19 cellular contexts compared by ENCODE assay signal in the genomic region with DNA sequence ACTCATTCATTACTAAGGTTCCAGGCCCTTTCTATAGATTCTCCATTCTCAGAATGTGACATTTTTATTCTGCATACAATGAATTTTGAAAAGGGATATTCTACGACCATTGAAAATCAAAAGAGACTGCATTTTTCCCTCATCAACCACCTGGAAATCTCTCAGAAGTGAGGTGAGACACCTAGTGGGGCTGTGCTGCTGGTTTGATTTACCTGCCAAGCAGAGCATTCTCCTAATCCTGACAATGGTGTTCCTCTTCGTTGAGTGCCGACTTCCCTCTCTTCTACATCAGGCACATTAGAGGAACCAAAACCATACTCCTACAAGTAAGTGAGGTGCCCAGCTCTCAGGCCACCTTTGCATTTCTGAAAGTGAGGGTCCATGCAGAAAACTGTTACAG. TPM values are rescaled to one million over a fixed set of nuclear protein-coding genes. Genes with fewer than 3 reads are reported as not detected.
DNase-seq lines count a peak whose midpoint lies in the region; ATAC-seq and TF ChIP-seq lines count a peak whose summit lies in the region.
"Had no signal": no experiment of that assay in that cellular context is flagged by ENCODE, and none has a peak within 500 bp of the region (broad histone marks: within the 10 kb centered on the region; RNA-seq: fewer than 3 reads in every experiment).

No MANE protein-coding gene starts in this region.

- 56 to 68% methylated on average over 1 to 3 of the region's 3 CpGs for WGBS in gastroesophageal sphincter (ENCODE audit: low coverage in 1 of 2), 2 donors

- no peaks in the 10 kb centered on the region for H3K9me3 Mint-ChIP-seq in stimulated activated effector memory CD8-positive, alpha-beta T cell treated with anti-CD3 and anti-CD28 coated beads, Interleukin-12 subunit alpha, Interleukin-12 subunit beta, amount 100 ng/mL, for 72 hours

- TF ChIP-seq EP300 in neural cell (conservative IDR thresholded peaks at IDR 0.05; ENCODE audit: poor library complexity, severe bottlenecking), result no peak
- TF ChIP-seq EP300 in gastroesophageal sphincter (IDR thresholded peaks at IDR 0.05), result no peak

- intact Hi-C loops in OCI-LY7 (cut with micrococcal nuclease; ENCODE audit: unreplicated experiment), result no loop called here

- CTCF ChIA-PET in OCI-LY7 (lab: Charles Lee; ENCODE audit: unreplicated experiment), result no interaction called here

- H3K27ac ChIP-seq in OCI-LY7 (ENCODE audit: low read depth, low read length, poor library complexity, severe bottlenecking) (no peak overlapping the region), neural cell (ENCODE audit: low read length) (no peak overlapping the region), gastroesophageal sphincter (no peak overlapping the region)
- H3K27ac ChIP-seq: C4-2B, HL-60, KMS-11 had no signal

- H3K9me2 ChIP-seq in OCI-LY7 (ENCODE audit: insufficient read depth, low read length) (no peaks in the 10 kb centered on the region), neural cell (ENCODE audit: insufficient read depth, low read length) (no peaks in the 10 kb centered on the region)

- H3K79me2 ChIP-seq in OCI-LY7 (ENCODE audit: insufficient read depth, low read depth, low read length) (no peaks in the 10 kb centered on the region), neural cell (replicated peaks; ENCODE audit: insufficient read depth, low read length) (no peaks in the 10 kb centered on the region)

- BruUV-seq in OCI-LY7 (replicated peaks; lab: Mats Ljungman, UMichigan), result no TSS peak

- no peak overlapping the region for H2AFZ ChIP-seq in OCI-LY7 (ENCODE audit: low read length)
- H2AFZ ChIP-seq in neural cell (ENCODE audit: low read depth, low read length), result no peak overlapping the region

- TF ChIP-seq CTCF in GM20000 (IDR thresholded peaks at IDR 0.05; ENCODE audit: extremely low read depth, missing control alignments) (no peak), OCI-LY7 (conservative IDR thresholded peaks at IDR 0.05; ENCODE audit: low read length) (peak; percentile 32; the same call in 1 of the 2 replicates), neural cell (IDR thresholded peaks at IDR 0.05; ENCODE audit: poor library complexity, severe bottlenecking) (peak; percentile 20), gastroesophageal sphincter (IDR thresholded peaks at IDR 0.05) (no peak)

- H3K27me3 ChIP-seq in neural cell (ENCODE audit: insufficient read depth, low read depth, low read length), result no peaks in the 10 kb centered on the region
- no peaks in the 10 kb centered on the region for H3K27me3 ChIP-seq in gastroesophageal sphincter

- H3K4me2 ChIP-seq in OCI-LY7 (ENCODE audit: low read length) (no peak overlapping the region), neural cell (ENCODE audit: low read length) (no peak overlapping the region)
- H3K4me2 ChIP-seq: KMS-11 had no signal

- H3K4me1 ChIP-seq in OCI-LY7 (ENCODE audit: insufficient read depth, low read length, poor library complexity, severe bottlenecking) (no peaks in the 10 kb centered on the region), gastroesophageal sphincter (peaks cover 3 to 6% (median 5%) of the 10 kb centered on the region in 3 donors)

- ATAC-seq in stimulated activated effector memory CD8-positive, alpha-beta T cell treated with anti-CD3 and anti-CD28 coated beads, Interleukin-12 subunit alpha, Interleukin-12 subunit beta, amount 100 ng/mL, for 72 hours, result no peak
- no peak for ATAC-seq in gastroesophageal sphincter
- ATAC-seq: Right ventricle myocardium inferior had no signal

- no peak overlapping the region for H3K27ac Mint-ChIP-seq in stimulated activated effector memory CD8-positive, alpha-beta T cell treated with anti-CD3 and anti-CD28 coated beads, Interleukin-12 subunit alpha, Interleukin-12 subunit beta, amount 100 ng/mL, for 72 hours

- peaks cover 12% of the 10 kb centered on the region for H3K4me1 Mint-ChIP-seq in stimulated activated effector memory CD8-positive, alpha-beta T cell treated with anti-CD3 and anti-CD28 coated beads, Interleukin-12 subunit alpha, Interleukin-12 subunit beta, amount 100 ng/mL, for 72 hours

- no peak overlapping the region for H3K9ac ChIP-seq in neural cell (ENCODE audit: low read length)
- H3K9ac ChIP-seq: KMS-11 had no signal

- H4K20me1 ChIP-seq in OCI-LY7 (ENCODE audit: insufficient read depth, low read length) (no peaks in the 10 kb centered on the region), neural cell (ENCODE audit: insufficient read depth) (no peaks in the 10 kb centered on the region)

- H3K36me3 ChIP-seq in OCI-LY7 (ENCODE audit: insufficient read depth, low read length) (peaks cover 40% of the 10 kb centered on the region), neural cell (ENCODE audit: insufficient read depth, low read length) (peaks cover 4% of the 10 kb centered on the region), gastroesophageal sphincter (peaks cover 0 to 81% of the 10 kb centered on the region in 2 donors)

- H3K4me3 Mint-ChIP-seq in stimulated activated effector memory CD8-positive, alpha-beta T cell treated with anti-CD3 and anti-CD28 coated beads, Interleukin-12 subunit alpha, Interleukin-12 subunit beta, amount 100 ng/mL, for 72 hours, result no peak overlapping the region

- DNase-seq in CD1c-positive myeloid dendritic cell (ENCODE audit: extremely low spot score) (peak; percentile 30), GM20000 (ENCODE audit: low spot score) (peak; percentile 6), OCI-LY7 (ENCODE audit: low spot score) (no peak), NCI-H2029 (lab: John Stamatoyannopoulos, UW) (no peak), NCI-H1436 treated with DMSO at 0.1 percent for 48 hours (lab: John Stamatoyannopoulos, UW) (no peak)
- no peak for DNase-seq in stimulated activated effector memory CD8-positive, alpha-beta T cell treated with anti-CD3 and anti-CD28 coated beads, Interleukin-12 subunit alpha, Interleukin-12 subunit beta, amount 100 ng/mL, for 72 hours (ENCODE audit: low spot score in 2 of 2)
- DNase-seq: DND-41, GOT3, MV-4-11, NCI-H187, NCI-H345, NCI-H526, SW 1271 had no signal

- H3K4me3 ChIP-seq in OCI-LY7 (ENCODE audit: low read depth, low read length, poor library complexity, severe bottlenecking), result no peak overlapping the region
- no peak overlapping the region for H3K4me3 ChIP-seq in neural cell (ENCODE audit: low read length)
- no peak overlapping the region for H3K4me3 ChIP-seq in gastroesophageal sphincter

- POLR2A ChIA-PET in OCI-LY7 (lab: Charles Lee), result interaction anchor here (0.7 kb wide), 1 partner anchor 136 kb away, joined by 3 read pairs; no protein-coding TSS in a partner anchor

- TF ChIP-seq RAD21 in neural cell (conservative IDR thresholded peaks at IDR 0.05), result no peak

- peaks cover 88% of the 10 kb centered on the region for H3K36me3 Mint-ChIP-seq in stimulated activated effector memory CD8-positive, alpha-beta T cell treated with anti-CD3 and anti-CD28 coated beads, Interleukin-12 subunit alpha, Interleukin-12 subunit beta, amount 100 ng/mL, for 72 hours

- H3K9me3 ChIP-seq in OCI-LY7 (ENCODE audit: low read length) (no peaks in the 10 kb centered on the region), neural cell (ENCODE audit: low read length) (no peaks in the 10 kb centered on the region), gastroesophageal sphincter (no peaks in the 10 kb centered on the region)

- H3F3A ChIP-seq in neural cell (ENCODE audit: insufficient read depth, low read length, poor library complexity, severe bottlenecking), result no peaks in the 10 kb centered on the region

- no peak for TF ChIP-seq POLR2A in gastroesophageal sphincter (IDR thresholded peaks at IDR 0.05)

TF ChIP-seq in neural cell, 6 proteins besides CTCF, POLR2A, EP300 and RAD21 (continues in another document):
- TF ChIP-seq, protein P1, sequence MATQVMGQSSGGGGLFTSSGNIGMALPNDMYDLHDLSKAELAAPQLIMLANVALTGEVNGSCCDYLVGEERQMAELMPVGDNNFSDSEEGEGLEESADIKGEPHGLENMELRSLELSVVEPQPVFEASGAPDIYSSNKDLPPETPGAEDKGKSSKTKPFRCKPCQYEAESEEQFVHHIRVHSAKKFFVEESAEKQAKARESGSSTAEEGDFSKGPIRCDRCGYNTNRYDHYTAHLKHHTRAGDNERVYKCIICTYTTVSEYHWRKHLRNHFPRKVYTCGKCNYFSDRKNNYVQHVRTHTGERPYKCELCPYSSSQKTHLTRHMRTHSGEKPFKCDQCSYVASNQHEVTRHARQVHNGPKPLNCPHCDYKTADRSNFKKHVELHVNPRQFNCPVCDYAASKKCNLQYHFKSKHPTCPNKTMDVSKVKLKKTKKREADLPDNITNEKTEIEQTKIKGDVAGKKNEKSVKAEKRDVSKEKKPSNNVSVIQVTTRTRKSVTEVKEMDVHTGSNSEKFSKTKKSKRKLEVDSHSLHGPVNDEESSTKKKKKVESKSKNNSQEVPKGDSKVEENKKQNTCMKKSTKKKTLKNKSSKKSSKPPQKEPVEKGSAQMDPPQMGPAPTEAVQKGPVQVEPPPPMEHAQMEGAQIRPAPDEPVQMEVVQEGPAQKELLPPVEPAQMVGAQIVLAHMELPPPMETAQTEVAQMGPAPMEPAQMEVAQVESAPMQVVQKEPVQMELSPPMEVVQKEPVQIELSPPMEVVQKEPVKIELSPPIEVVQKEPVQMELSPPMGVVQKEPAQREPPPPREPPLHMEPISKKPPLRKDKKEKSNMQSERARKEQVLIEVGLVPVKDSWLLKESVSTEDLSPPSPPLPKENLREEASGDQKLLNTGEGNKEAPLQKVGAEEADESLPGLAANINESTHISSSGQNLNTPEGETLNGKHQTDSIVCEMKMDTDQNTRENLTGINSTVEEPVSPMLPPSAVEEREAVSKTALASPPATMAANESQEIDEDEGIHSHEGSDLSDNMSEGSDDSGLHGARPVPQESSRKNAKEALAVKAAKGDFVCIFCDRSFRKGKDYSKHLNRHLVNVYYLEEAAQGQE (IDR thresholded peaks at IDR 0.05; ENCODE audit: borderline replicate concordance), result no peak
- TF ChIP-seq TAF1 (IDR thresholded peaks at IDR 0.05; ENCODE audit: low read depth) (no peak), SMC3 (conservative IDR thresholded peaks at IDR 0.05; ENCODE audit: poor library complexity) (no peak)

RNA-seq across cellular contexts. Expression of a gene that starts 14.9 kb away (rescaled TPM):
- total RNA-seq in OCI-LY7 (2014; rRNA removed; shearing (Covaris generic)), result 0.57 and 0.82 TPM in 2 replicates
- 3.0 and 3.2 TPM in 2 replicates for total RNA-seq in OCI-LY7 (2022)
- polyA plus RNA-seq in neural cell, result 918 and 1,148 TPM in 2 replicates
- 398 and 444 TPM in 2 replicates for polyA minus RNA-seq in neural cell
- 1,000 to 10,000 TPM in 2 of 4 donors, 100 to 1,000 TPM in 2; 453 to 1,624 (median 922) TPM for total RNA-seq in gastroesophageal sphincter

RNA-seq across cellular contexts. Expression of a gene that starts 21.2 kb away (rescaled TPM):
- total RNA-seq in OCI-LY7 (2014; rRNA removed; shearing (Covaris generic)), result 16.7 and 17.1 TPM in 2 replicates
- total RNA-seq in OCI-LY7 (2022) (11.2 and 13.1 TPM in 2 replicates), gastroesophageal sphincter (10 to 100 TPM; 22.5 to 45.2 (median 30.9) TPM)
- polyA plus RNA-seq in neural cell, result 8.2 and 10.2 TPM in 2 replicates
- polyA minus RNA-seq in neural cell, result 5.9 and 6.8 TPM in 2 replicates

RNA-seq across cellular contexts. Expression of a gene that starts 54.7 kb away (rescaled TPM):
- total RNA-seq in OCI-LY7 (2014; rRNA removed; shearing (Covaris generic)), result 26.1 and 29.2 TPM in 2 replicates
- total RNA-seq in OCI-LY7 (2022) (36.3 and 38.7 TPM in 2 replicates), gastroesophageal sphincter (10 to 100 TPM; 31.1 to 41.3 (median 38.5) TPM)
- 25.5 and 27.2 TPM in 2 replicates for polyA plus RNA-seq in neural cell
- 53.6 and 58.3 TPM in 2 replicates for polyA minus RNA-seq in neural cell

RNA-seq across cellular contexts. Expression of a gene that starts 55.0 kb away (rescaled TPM):
- 18.2 and 18.7 TPM in 2 replicates for total RNA-seq in OCI-LY7 (2014; rRNA removed; shearing (Covaris generic))
- total RNA-seq in OCI-LY7 (2022), result 33.0 and 38.9 TPM in 2 replicates
- 86.5 and 169 TPM in 2 replicates for polyA plus RNA-seq in neural cell
- 36.3 and 39.6 TPM in 2 replicates for polyA minus RNA-seq in neural cell
- 10 to 100 TPM; 25.8 to 41.4 (median 28.4) TPM for total RNA-seq in gastroesophageal sphincter

Comparison
In these comparisons a context has a peak if more than half of its experiments do, and no peak if none do; other contexts are left out.
1. DNase-seq: peak in CD1c-positive myeloid dendritic cell (single experiment) and GM20000 (single experiment); none in OCI-LY7 (single experiment), NCI-H2029 (single experiment), NCI-H1436 treated with DMSO at 0.1 percent for 48 hours (single experiment) and stimulated activated effector memory CD8-positive, alpha-beta T cell treated with anti-CD3 and anti-CD28 coated beads, Interleukin-12 subunit alpha, Interleukin-12 subunit beta, amount 100 ng/mL, for 72 hours (0 of 2).
2. CTCF ChIP-seq: peak in OCI-LY7 (single experiment) and neural cell (single experiment); none in GM20000 (single experiment) and gastroesophageal sphincter (0 of 4).
3. RNA of a gene that starts 14.9 kb away (total RNA-seq): 453 to 1,624 TPM in gastroesophageal sphincter; 0.57 to 3.2 TPM in OCI-LY7; every median in the first group is over 100 times any median in the second.